Comparison of ENCODE assay signal across 18 cellular contexts in genomic region chr13:65725001-65725400, GRCh38.
"Had no signal": no experiment of that assay in that cellular context is flagged by ENCODE, and none has a peak within 500 bp of the region (broad histone marks: within the 10 kb centered on the region; RNA-seq: fewer than 3 reads in every experiment).

No MANE protein-coding gene starts in this region.

- H3K9me3 Mint-ChIP-seq: activated naive CD4-positive, alpha-beta T cell treated with anti-CD3 and anti-CD28 coated beads, Interleukin-2, amount 10 ng/mL, durations not matched to agents 7 days and 5 days; activated T-helper 17 cell treated with anti-CD3 and anti-CD28 coated beads, Interleukin-2, amount 50 U/mL, for 72 hours; endodermal cell had no signal

- ATAC-seq: activated CD4-positive, alpha-beta T cell treated with anti-CD3 and anti-CD28 coated beads for 36 hours; activated T-helper 17 cell treated with anti-CD3 and anti-CD28 coated beads, Interleukin-2, amount 50 U/mL, for 72 hours; heart left ventricle; pancreas; stimulated activated naive CD8-positive, alpha-beta T cell treated with anti-CD3 and anti-CD28 coated beads, Interleukin-15, amount 100 ng/mL, for 72 hours had no signal

- H3K36me3 Mint-ChIP-seq: activated naive CD4-positive, alpha-beta T cell treated with anti-CD3 and anti-CD28 coated beads, Interleukin-2, amount 10 ng/mL, durations not matched to agents 7 days and 5 days had no signal

- H3K4me1 Mint-ChIP-seq: activated CD4-positive, alpha-beta T cell treated with anti-CD3 and anti-CD28 coated beads for 36 hours; activated naive CD4-positive, alpha-beta T cell treated with anti-CD3 and anti-CD28 coated beads, Interleukin-2, amount 10 ng/mL, durations not matched to agents 7 days and 5 days; activated T-helper 17 cell treated with anti-CD3 and anti-CD28 coated beads, Interleukin-2, amount 50 U/mL, for 72 hours; endodermal cell; stimulated activated naive CD8-positive, alpha-beta T cell treated with anti-CD3 and anti-CD28 coated beads, Interleukin-15, amount 100 ng/mL, for 72 hours had no signal

- H3K4me1 ChIP-seq: heart left ventricle, left ventricle myocardium inferior, pancreas, SJSA1, testis had no signal

- H3K9me3 ChIP-seq: left ventricle myocardium inferior, pancreas, SJSA1, testis had no signal

- H3K27ac Mint-ChIP-seq: activated CD4-positive, alpha-beta T cell treated with anti-CD3 and anti-CD28 coated beads for 36 hours; activated naive CD4-positive, alpha-beta T cell treated with anti-CD3 and anti-CD28 coated beads, Interleukin-2, amount 10 ng/mL, durations not matched to agents 7 days and 5 days; activated T-helper 17 cell treated with anti-CD3 and anti-CD28 coated beads, Interleukin-2, amount 50 U/mL, for 72 hours; endodermal cell; stimulated activated naive CD8-positive, alpha-beta T cell treated with anti-CD3 and anti-CD28 coated beads, Interleukin-15, amount 100 ng/mL, for 72 hours had no signal

- H3K36me3 ChIP-seq: heart left ventricle, left ventricle myocardium inferior, pancreas, SJSA1, WERI-Rb-1 had no signal

- H3K4me3 Mint-ChIP-seq: activated CD4-positive, alpha-beta T cell treated with anti-CD3 and anti-CD28 coated beads for 36 hours; activated naive CD4-positive, alpha-beta T cell treated with anti-CD3 and anti-CD28 coated beads, Interleukin-2, amount 10 ng/mL, durations not matched to agents 7 days and 5 days; activated T-helper 17 cell treated with anti-CD3 and anti-CD28 coated beads, Interleukin-2, amount 50 U/mL, for 72 hours; endodermal cell; stimulated activated naive CD8-positive, alpha-beta T cell treated with anti-CD3 and anti-CD28 coated beads, Interleukin-15, amount 100 ng/mL, for 72 hours had no signal

- H3K27me3 Mint-ChIP-seq: activated CD4-positive, alpha-beta T cell treated with anti-CD3 and anti-CD28 coated beads for 36 hours; activated naive CD4-positive, alpha-beta T cell treated with anti-CD3 and anti-CD28 coated beads, Interleukin-2, amount 10 ng/mL, durations not matched to agents 7 days and 5 days; activated T-helper 17 cell treated with anti-CD3 and anti-CD28 coated beads, Interleukin-2, amount 50 U/mL, for 72 hours; stimulated activated naive CD8-positive, alpha-beta T cell treated with anti-CD3 and anti-CD28 coated beads, Interleukin-15, amount 100 ng/mL, for 72 hours had no signal

- DNase-seq: activated CD4-positive, alpha-beta T cell treated with anti-CD3 and anti-CD28 coated beads for 36 hours; activated naive CD4-positive, alpha-beta T cell treated with anti-CD3 and anti-CD28 coated beads, Interleukin-2, amount 10 ng/mL, durations not matched to agents 7 days and 5 days; amniotic stem cell; caudate nucleus; endodermal cell; erythroblast; heart left ventricle; islet precursor cell; left ventricle myocardium inferior; mesenchymal stem cell; pancreas; stimulated activated CD4-positive, alpha-beta T cell treated with anti-CD3 and anti-CD28 coated beads, Interleukin-4, amount 100 ng/mL, for 1 hour; stimulated activated naive CD8-positive, alpha-beta T cell treated with anti-CD3 and anti-CD28 coated beads, Interleukin-15, amount 100 ng/mL, for 72 hours; T-helper 1 cell; testis; WERI-Rb-1 had no signal

- H3K27me3 ChIP-seq: heart left ventricle, pancreas, SJSA1, testis had no signal

- H3K4me3 ChIP-seq: heart left ventricle, left ventricle myocardium inferior, pancreas, SJSA1, testis had no signal

- H3K27ac ChIP-seq: heart left ventricle, left ventricle myocardium inferior, pancreas, SJSA1, testis, WERI-Rb-1 had no signal
